Comparison of ENCODE assay signal across 1 cellular context in the genomic region with DNA sequence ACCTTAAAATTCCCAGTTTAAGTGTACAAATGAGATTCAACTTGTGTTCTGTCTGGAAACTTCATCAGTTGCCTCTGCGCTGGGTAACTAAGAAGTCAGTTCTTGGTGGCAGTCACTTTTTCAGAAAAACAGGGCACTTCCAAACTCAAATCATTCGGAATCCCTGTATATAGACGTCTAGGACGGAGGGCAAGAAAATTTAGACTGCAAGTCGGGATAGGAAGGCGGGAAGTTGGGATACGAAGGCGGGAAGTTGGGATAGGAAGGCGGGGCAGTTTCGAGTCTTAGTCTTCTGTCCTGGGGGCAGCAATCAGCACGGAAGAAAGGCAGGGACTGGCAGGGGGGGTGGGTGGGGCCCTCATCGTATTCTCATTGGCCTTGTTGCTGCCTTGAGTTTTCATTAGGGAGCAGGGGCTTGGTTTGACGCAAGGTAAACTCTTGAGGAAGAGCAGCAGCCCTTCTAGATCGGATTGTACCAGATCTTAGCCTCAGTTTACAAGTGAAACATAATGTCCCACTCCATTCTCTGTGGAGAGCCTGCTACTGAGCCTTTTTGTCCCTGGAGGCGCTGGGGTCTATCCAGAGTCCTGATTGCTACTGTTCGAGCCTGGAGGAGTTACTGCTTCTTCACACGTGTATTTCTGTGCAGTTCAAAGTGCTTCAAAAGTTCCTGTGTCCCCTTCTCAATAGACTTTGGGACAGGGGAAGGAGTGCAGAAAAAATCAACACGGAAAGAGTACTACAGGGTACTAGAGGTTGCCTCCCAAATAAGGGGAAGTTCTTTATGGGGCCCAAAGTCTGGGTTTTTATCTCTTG.
TF ChIP-seq lines count a peak whose summit lies in the region.

No MANE protein-coding gene starts in this region.

TF ChIP-seq in K562, 482 proteins besides CTCF, POLR2A, EP300 and RAD21 (continued from another document):
- TF ChIP-seq, protein P1, sequence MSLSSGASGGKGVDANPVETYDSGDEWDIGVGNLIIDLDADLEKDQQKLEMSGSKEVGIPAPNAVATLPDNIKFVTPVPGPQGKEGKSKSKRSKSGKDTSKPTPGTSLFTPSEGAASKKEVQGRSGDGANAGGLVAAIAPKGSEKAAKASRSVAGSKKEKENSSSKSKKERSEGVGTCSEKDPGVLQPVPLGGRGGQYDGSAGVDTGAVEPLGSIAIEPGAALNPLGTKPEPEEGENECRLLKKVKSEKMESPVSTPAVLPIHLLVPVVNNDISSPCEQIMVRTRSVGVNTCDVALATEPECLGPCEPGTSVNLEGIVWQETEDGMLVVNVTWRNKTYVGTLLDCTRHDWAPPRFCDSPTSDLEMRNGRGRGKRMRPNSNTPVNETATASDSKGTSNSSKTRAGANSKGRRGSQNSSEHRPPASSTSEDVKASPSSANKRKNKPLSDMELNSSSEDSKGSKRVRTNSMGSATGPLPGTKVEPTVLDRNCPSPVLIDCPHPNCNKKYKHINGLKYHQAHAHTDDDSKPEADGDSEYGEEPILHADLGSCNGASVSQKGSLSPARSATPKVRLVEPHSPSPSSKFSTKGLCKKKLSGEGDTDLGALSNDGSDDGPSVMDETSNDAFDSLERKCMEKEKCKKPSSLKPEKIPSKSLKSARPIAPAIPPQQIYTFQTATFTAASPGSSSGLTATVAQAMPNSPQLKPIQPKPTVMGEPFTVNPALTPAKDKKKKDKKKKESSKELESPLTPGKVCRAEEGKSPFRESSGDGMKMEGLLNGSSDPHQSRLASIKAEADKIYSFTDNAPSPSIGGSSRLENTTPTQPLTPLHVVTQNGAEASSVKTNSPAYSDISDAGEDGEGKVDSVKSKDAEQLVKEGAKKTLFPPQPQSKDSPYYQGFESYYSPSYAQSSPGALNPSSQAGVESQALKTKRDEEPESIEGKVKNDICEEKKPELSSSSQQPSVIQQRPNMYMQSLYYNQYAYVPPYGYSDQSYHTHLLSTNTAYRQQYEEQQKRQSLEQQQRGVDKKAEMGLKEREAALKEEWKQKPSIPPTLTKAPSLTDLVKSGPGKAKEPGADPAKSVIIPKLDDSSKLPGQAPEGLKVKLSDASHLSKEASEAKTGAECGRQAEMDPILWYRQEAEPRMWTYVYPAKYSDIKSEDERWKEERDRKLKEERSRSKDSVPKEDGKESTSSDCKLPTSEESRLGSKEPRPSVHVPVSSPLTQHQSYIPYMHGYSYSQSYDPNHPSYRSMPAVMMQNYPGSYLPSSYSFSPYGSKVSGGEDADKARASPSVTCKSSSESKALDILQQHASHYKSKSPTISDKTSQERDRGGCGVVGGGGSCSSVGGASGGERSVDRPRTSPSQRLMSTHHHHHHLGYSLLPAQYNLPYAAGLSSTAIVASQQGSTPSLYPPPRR (CRISPR knock-in tag; IDR thresholded peaks at IDR 0.05; ENCODE audit: borderline replicate concordance): no peak
- TF ChIP-seq PTBP1 (IDR thresholded peaks at IDR 0.05; ENCODE audit: low read depth, low read length): 0 out of 2 replicates have a peak, but pooled peaks have one; percentile 68
